In the genomic region with DNA sequence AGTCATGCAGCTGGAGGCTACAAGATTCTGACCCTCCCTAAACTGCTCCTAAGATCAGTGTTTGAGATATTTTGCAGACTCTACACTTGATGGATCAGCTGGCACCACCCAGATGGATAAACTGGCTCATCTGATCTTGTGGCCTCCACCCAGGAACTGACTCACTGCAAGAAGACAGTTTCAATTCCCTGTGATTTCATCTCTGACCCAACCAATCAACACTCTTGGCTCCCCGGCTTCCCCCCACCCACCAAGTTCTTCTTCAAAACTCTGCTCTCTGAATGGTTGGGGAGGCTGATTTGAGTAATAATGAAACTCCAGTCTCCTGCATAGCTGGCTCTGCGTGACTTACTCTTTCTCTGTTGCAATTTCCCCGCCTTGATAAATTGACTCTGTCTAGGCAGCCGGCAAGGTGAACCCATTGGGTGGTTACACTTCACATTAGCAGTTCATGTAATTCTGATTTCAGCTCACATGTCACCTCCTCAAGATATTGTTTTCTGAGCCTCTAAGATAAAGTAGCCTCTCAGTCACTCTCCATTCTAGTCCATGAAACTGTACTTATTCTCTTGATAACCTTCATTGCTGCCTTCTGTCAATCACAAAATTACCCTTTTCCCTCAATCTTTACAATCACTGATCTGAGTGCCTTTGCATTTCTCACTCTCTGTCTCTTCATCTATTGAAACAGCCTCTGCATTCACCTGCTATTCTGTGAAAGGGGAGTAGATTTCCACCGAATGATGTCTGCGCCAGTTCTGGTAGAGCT, we compare ENCODE assay signal across 1 cellular context.
A peak's percentile ranks its signal among the peaks of the same experiment; 100 is the strongest.
TF ChIP-seq lines count a peak whose summit lies in the region.

No MANE protein-coding gene starts in this region.

TF ChIP-seq in K562, 482 proteins besides CTCF, POLR2A, EP300 and RAD21 (continued from another document and continues in another):
- TF ChIP-seq, protein P1, sequence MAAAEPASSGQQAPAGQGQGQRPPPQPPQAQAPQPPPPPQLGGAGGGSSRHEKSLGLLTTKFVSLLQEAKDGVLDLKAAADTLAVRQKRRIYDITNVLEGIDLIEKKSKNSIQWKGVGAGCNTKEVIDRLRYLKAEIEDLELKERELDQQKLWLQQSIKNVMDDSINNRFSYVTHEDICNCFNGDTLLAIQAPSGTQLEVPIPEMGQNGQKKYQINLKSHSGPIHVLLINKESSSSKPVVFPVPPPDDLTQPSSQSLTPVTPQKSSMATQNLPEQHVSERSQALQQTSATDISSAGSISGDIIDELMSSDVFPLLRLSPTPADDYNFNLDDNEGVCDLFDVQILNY (CRISPR knock-in tag; IDR thresholded peaks at IDR 0.05), result no peak
- no peak for TF ChIP-seq ZNF586 (CRISPR knock-in tag; conservative IDR thresholded peaks at IDR 0.05)
- TF ChIP-seq PRMT5 (CRISPR knock-in tag; IDR thresholded peaks at IDR 0.05), result no peak
- no peak for TF ChIP-seq CSDE1 (IDR thresholded peaks at IDR 0.05)
- no peak for TF ChIP-seq ZNF316 (IDR thresholded peaks at IDR 0.05)
- TF ChIP-seq RCOR1 (IDR thresholded peaks at IDR 0.05; ENCODE audit: borderline replicate concordance in 1 of 2, low read depth in 2 of 2, low read length in 2 of 2), result peak in 1 of 2 experiments; percentile 17; a peak in 1 of 4 replicates
- peak; percentile 87 for TF ChIP-seq JUND (IDR thresholded peaks at IDR 0.05; ENCODE audit: borderline replicate concordance, low read depth, low read length)
- TF ChIP-seq JUND (tag; IDR thresholded peaks at IDR 0.05; ENCODE audit: borderline replicate concordance, low read depth, low read length), result peak; percentile 74; the same call in 1 of the 3 replicates
- 0 out of 2 replicates have a peak, but pooled peaks have one; percentile 2 for TF ChIP-seq MAFK (IDR thresholded peaks at IDR 0.05; ENCODE audit: low read length)
- TF ChIP-seq, protein P2, sequence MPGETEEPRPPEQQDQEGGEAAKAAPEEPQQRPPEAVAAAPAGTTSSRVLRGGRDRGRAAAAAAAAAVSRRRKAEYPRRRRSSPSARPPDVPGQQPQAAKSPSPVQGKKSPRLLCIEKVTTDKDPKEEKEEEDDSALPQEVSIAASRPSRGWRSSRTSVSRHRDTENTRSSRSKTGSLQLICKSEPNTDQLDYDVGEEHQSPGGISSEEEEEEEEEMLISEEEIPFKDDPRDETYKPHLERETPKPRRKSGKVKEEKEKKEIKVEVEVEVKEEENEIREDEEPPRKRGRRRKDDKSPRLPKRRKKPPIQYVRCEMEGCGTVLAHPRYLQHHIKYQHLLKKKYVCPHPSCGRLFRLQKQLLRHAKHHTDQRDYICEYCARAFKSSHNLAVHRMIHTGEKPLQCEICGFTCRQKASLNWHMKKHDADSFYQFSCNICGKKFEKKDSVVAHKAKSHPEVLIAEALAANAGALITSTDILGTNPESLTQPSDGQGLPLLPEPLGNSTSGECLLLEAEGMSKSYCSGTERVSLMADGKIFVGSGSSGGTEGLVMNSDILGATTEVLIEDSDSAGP (CRISPR knock-in tag; IDR thresholded peaks at IDR 0.05), result no peak
- no peak for TF ChIP-seq GATAD2A (IDR thresholded peaks at IDR 0.05)
- TF ChIP-seq ZNF589 (CRISPR knock-in tag; IDR thresholded peaks at IDR 0.05; ENCODE audit: low read depth), result no peak
- TF ChIP-seq, protein P3, sequence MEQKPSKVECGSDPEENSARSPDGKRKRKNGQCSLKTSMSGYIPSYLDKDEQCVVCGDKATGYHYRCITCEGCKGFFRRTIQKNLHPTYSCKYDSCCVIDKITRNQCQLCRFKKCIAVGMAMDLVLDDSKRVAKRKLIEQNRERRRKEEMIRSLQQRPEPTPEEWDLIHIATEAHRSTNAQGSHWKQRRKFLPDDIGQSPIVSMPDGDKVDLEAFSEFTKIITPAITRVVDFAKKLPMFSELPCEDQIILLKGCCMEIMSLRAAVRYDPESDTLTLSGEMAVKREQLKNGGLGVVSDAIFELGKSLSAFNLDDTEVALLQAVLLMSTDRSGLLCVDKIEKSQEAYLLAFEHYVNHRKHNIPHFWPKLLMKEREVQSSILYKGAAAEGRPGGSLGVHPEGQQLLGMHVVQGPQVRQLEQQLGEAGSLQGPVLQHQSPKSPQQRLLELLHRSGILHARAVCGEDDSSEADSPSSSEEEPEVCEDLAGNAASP (IDR thresholded peaks at IDR 0.05), result no peak
- no peak for TF ChIP-seq ZNF354B (CRISPR knock-in tag; IDR thresholded peaks at IDR 0.05)
- TF ChIP-seq TOE1 (IDR thresholded peaks at IDR 0.05; ENCODE audit: borderline replicate concordance), result peak; percentile 44; the same call in 1 of the 2 replicates
- no peak for TF ChIP-seq TOE1 (CRISPR knock-in tag; IDR thresholded peaks at IDR 0.05; ENCODE audit: borderline replicate concordance, low read depth)
- TF ChIP-seq, protein P4, sequence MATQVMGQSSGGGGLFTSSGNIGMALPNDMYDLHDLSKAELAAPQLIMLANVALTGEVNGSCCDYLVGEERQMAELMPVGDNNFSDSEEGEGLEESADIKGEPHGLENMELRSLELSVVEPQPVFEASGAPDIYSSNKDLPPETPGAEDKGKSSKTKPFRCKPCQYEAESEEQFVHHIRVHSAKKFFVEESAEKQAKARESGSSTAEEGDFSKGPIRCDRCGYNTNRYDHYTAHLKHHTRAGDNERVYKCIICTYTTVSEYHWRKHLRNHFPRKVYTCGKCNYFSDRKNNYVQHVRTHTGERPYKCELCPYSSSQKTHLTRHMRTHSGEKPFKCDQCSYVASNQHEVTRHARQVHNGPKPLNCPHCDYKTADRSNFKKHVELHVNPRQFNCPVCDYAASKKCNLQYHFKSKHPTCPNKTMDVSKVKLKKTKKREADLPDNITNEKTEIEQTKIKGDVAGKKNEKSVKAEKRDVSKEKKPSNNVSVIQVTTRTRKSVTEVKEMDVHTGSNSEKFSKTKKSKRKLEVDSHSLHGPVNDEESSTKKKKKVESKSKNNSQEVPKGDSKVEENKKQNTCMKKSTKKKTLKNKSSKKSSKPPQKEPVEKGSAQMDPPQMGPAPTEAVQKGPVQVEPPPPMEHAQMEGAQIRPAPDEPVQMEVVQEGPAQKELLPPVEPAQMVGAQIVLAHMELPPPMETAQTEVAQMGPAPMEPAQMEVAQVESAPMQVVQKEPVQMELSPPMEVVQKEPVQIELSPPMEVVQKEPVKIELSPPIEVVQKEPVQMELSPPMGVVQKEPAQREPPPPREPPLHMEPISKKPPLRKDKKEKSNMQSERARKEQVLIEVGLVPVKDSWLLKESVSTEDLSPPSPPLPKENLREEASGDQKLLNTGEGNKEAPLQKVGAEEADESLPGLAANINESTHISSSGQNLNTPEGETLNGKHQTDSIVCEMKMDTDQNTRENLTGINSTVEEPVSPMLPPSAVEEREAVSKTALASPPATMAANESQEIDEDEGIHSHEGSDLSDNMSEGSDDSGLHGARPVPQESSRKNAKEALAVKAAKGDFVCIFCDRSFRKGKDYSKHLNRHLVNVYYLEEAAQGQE (CRISPR knock-in tag; IDR thresholded peaks at IDR 0.05; ENCODE audit: low read depth), result no peak
- no peak for TF ChIP-seq ZNF143 (CRISPR knock-in tag; IDR thresholded peaks at IDR 0.05)
- no peak for TF ChIP-seq ZFP30 (CRISPR knock-in tag; IDR thresholded peaks at IDR 0.05; ENCODE audit: borderline replicate concordance)
- TF ChIP-seq PHF21A (IDR thresholded peaks at IDR 0.05; ENCODE audit: borderline replicate concordance, low read depth), result no peak
- no peak for TF ChIP-seq BACH1 (tag; IDR thresholded peaks at IDR 0.05)
- no peak for TF ChIP-seq ZC3H11A (IDR thresholded peaks at IDR 0.05; ENCODE audit: low read depth, low read length)
- no peak for TF ChIP-seq ZNF197 (CRISPR knock-in tag; IDR thresholded peaks at IDR 0.05; ENCODE audit: low read depth)
- TF ChIP-seq FOSL1 (tag; conservative IDR thresholded peaks at IDR 0.05), result peak; percentile 97
- no peak for TF ChIP-seq BCOR (IDR thresholded peaks at IDR 0.05)
- TF ChIP-seq ZKSCAN8 (CRISPR knock-in tag; IDR thresholded peaks at IDR 0.05), result no peak
- no peak for TF ChIP-seq HOXB6 (CRISPR knock-in tag; IDR thresholded peaks at IDR 0.05; ENCODE audit: borderline replicate concordance)
- no peak for TF ChIP-seq NUFIP1 (IDR thresholded peaks at IDR 0.05; ENCODE audit: partially characterized antibody)
- TF ChIP-seq, protein P5, sequence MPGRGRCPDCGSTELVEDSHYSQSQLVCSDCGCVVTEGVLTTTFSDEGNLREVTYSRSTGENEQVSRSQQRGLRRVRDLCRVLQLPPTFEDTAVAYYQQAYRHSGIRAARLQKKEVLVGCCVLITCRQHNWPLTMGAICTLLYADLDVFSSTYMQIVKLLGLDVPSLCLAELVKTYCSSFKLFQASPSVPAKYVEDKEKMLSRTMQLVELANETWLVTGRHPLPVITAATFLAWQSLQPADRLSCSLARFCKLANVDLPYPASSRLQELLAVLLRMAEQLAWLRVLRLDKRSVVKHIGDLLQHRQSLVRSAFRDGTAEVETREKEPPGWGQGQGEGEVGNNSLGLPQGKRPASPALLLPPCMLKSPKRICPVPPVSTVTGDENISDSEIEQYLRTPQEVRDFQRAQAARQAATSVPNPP (IDR thresholded peaks at IDR 0.05; ENCODE audit: borderline replicate concordance, insufficient read depth, insufficient read length), result no peak
- no peak for TF ChIP-seq DMBX1 (CRISPR knock-in tag; IDR thresholded peaks at IDR 0.05; ENCODE audit: borderline replicate concordance)
- TF ChIP-seq HEY1 (CRISPR knock-in tag; IDR thresholded peaks at IDR 0.05; ENCODE audit: borderline replicate concordance), result no peak
- no peak; the same call in 1 of the 2 replicates for TF ChIP-seq RNF2 (IDR thresholded peaks at IDR 0.05)
- TF ChIP-seq KHSRP (IDR thresholded peaks at IDR 0.05), result no peak
- no peak for TF ChIP-seq PYGO2 (tag; IDR thresholded peaks at IDR 0.05)
- no peak for TF ChIP-seq YY1 (IDR thresholded peaks at IDR 0.05; ENCODE audit: borderline replicate concordance in 1 of 3, control insufficient read depth in 1 of 3, extremely low read depth in 1 of 3, insufficient read depth in 3 of 3, insufficient read length in 1 of 3, insufficient replicate concordance in 2 of 3, low read depth in 1 of 3, low read length in 2 of 3)
- no peak for TF ChIP-seq PHF20 (IDR thresholded peaks at IDR 0.05; ENCODE audit: partially characterized antibody)
- TF ChIP-seq MED1 (CRISPR knock-in tag; IDR thresholded peaks at IDR 0.05; ENCODE audit: borderline replicate concordance), result no peak
- TF ChIP-seq SAFB (IDR thresholded peaks at IDR 0.05; ENCODE audit: borderline replicate concordance, low read depth, low read length), result no peak
- TF ChIP-seq ELF2 (CRISPR knock-in tag; IDR thresholded peaks at IDR 0.05), result no peak
- no peak for TF ChIP-seq MCM7 (IDR thresholded peaks at IDR 0.05)
- peak; percentile 83 for TF ChIP-seq CC2D1A (IDR thresholded peaks at IDR 0.05)
- TF ChIP-seq, protein P6, sequence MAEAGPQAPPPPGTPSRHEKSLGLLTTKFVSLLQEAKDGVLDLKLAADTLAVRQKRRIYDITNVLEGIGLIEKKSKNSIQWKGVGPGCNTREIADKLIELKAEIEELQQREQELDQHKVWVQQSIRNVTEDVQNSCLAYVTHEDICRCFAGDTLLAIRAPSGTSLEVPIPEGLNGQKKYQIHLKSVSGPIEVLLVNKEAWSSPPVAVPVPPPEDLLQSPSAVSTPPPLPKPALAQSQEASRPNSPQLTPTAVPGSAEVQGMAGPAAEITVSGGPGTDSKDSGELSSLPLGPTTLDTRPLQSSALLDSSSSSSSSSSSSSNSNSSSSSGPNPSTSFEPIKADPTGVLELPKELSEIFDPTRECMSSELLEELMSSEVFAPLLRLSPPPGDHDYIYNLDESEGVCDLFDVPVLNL (CRISPR knock-in tag; IDR thresholded peaks at IDR 0.05; ENCODE audit: low read depth), result no peak
- TF ChIP-seq EP400 (IDR thresholded peaks at IDR 0.05), result 0 out of 2 replicates have a peak, but pooled peaks have one; percentile 3
- TF ChIP-seq BRD4 (IDR thresholded peaks at IDR 0.05), result no peak
- TF ChIP-seq SMAD1 (IDR thresholded peaks at IDR 0.05; ENCODE audit: low read depth, low read length, partially characterized antibody), result no peak
- TF ChIP-seq SNIP1 (IDR thresholded peaks at IDR 0.05; ENCODE audit: low read depth), result no peak
- TF ChIP-seq ZBTB8A (IDR thresholded peaks at IDR 0.05; ENCODE audit: partially characterized antibody), result no peak
- TF ChIP-seq, protein P7, sequence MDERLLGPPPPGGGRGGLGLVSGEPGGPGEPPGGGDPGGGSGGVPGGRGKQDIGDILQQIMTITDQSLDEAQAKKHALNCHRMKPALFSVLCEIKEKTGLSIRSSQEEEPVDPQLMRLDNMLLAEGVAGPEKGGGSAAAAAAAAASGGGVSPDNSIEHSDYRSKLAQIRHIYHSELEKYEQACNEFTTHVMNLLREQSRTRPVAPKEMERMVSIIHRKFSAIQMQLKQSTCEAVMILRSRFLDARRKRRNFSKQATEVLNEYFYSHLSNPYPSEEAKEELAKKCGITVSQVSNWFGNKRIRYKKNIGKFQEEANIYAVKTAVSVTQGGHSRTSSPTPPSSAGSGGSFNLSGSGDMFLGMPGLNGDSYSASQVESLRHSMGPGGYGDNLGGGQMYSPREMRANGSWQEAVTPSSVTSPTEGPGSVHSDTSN (CRISPR knock-in tag; IDR thresholded peaks at IDR 0.05; ENCODE audit: low read depth), result no peak
- TF ChIP-seq, protein P7 (tag; conservative IDR thresholded peaks at IDR 0.05; ENCODE audit: low read depth), result peak; percentile 67; the same call in 1 of the 2 replicates
- TF ChIP-seq, protein P8, sequence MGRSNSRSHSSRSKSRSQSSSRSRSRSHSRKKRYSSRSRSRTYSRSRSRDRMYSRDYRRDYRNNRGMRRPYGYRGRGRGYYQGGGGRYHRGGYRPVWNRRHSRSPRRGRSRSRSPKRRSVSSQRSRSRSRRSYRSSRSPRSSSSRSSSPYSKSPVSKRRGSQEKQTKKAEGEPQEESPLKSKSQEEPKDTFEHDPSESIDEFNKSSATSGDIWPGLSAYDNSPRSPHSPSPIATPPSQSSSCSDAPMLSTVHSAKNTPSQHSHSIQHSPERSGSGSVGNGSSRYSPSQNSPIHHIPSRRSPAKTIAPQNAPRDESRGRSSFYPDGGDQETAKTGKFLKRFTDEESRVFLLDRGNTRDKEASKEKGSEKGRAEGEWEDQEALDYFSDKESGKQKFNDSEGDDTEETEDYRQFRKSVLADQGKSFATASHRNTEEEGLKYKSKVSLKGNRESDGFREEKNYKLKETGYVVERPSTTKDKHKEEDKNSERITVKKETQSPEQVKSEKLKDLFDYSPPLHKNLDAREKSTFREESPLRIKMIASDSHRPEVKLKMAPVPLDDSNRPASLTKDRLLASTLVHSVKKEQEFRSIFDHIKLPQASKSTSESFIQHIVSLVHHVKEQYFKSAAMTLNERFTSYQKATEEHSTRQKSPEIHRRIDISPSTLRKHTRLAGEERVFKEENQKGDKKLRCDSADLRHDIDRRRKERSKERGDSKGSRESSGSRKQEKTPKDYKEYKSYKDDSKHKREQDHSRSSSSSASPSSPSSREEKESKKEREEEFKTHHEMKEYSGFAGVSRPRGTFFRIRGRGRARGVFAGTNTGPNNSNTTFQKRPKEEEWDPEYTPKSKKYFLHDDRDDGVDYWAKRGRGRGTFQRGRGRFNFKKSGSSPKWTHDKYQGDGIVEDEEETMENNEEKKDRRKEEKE (IDR thresholded peaks at IDR 0.05; ENCODE audit: borderline replicate concordance in 1 of 2, control insufficient read depth in 1 of 2, low read depth in 2 of 2, low read length in 1 of 2), result no peak
